ENCODE assay signal across 9 cellular contexts in genomic region chr7:158864833-158865232, GRCh38. TPM values are rescaled to one million over a fixed set of nuclear protein-coding genes. Genes with fewer than 3 reads are reported as not detected.
DNase-seq lines count a peak whose midpoint lies in the region; ATAC-seq and TF ChIP-seq lines count a peak whose summit lies in the region.
"Had no signal": no experiment of that assay in that cellular context is flagged by ENCODE, and none has a peak within 500 bp of the region (broad histone marks: within the 10 kb centered on the region; RNA-seq: fewer than 3 reads in every experiment).

No MANE protein-coding gene starts in this region.

- no peak overlapping the region for H2AFZ ChIP-seq in mesenchymal stem cell (ENCODE audit: low read depth, low read length)

- no peak for TF ChIP-seq POLR2A in thyroid gland (IDR thresholded peaks at IDR 0.05)

- H3K4me3 ChIP-seq in ascending aorta (peak overlapping the region in 1 of 2 donors; percentile 77), mesenchymal stem cell (ENCODE audit: insufficient read depth in 1 of 2, low read depth in 1 of 2, low read length in 2 of 2) (no peak overlapping the region), thyroid gland (replicated peaks in 1 of 3) (no peak overlapping the region)

- no peak overlapping the region for H4K91ac ChIP-seq in mesenchymal stem cell (ENCODE audit: low read length)

- CTCF ChIA-PET in activated naive CD4-positive, alpha-beta T cell treated with anti-CD3 and anti-CD28 coated beads for 36 hours (lab: Charles Lee), result interaction anchor here (1.6 kb wide), 1 partner anchor 112 kb away, joined by 11 read pairs; no protein-coding TSS in a partner anchor

- H3K79me1 ChIP-seq in mesenchymal stem cell (replicated peaks; ENCODE audit: low read length, poor library complexity, severe bottlenecking), result peaks cover 44% of the 10 kb centered on the region

- no peaks in the 10 kb centered on the region for H3K27me3 Mint-ChIP-seq in activated naive CD4-positive, alpha-beta T cell treated with anti-CD3 and anti-CD28 coated beads for 36 hours (ENCODE audit: low read depth)

- H3K23ac ChIP-seq in mesenchymal stem cell (ENCODE audit: low read length in 2 of 2), result no peak overlapping the region

- peak overlapping the region in 1 of 2 experiments; percentile 57 for H3K4ac ChIP-seq in mesenchymal stem cell (ENCODE audit: low read depth in 1 of 2, low read length in 2 of 2)

- peaks cover 32% of the 10 kb centered on the region for H3K4me1 Mint-ChIP-seq in activated naive CD4-positive, alpha-beta T cell treated with anti-CD3 and anti-CD28 coated beads for 36 hours (ENCODE audit: low read depth)

- H2BK15ac ChIP-seq in mesenchymal stem cell (ENCODE audit: low read depth, poor library complexity, severe bottlenecking), result no peak overlapping the region

- DNase-seq in activated naive CD4-positive, alpha-beta T cell treated with anti-CD3 and anti-CD28 coated beads for 36 hours, result no peak
- no peak for DNase-seq in activated naive CD4-positive, alpha-beta T cell treated with Interleukin-2 at 50 U/mL for 16 hours
- DNase-seq in ascending aorta (ENCODE audit: low spot score in 2 of 2) (no peak), mesenchymal stem cell (no peak), thyroid gland (no peak), hypothalamus (lab: John Stamatoyannopoulos, UW) (no peak), SW480 (ENCODE audit: low spot score) (no peak)
- DNase-seq: NCI-H1105 treated with DMSO at 0.1 percent for 48 hours had no signal

- H3K4me3 Mint-ChIP-seq in activated naive CD4-positive, alpha-beta T cell treated with anti-CD3 and anti-CD28 coated beads for 36 hours, result peak overlapping the region; percentile 78

- no peaks in the 10 kb centered on the region for H3K9me3 Mint-ChIP-seq in activated naive CD4-positive, alpha-beta T cell treated with anti-CD3 and anti-CD28 coated beads for 36 hours

- H3K27me3 ChIP-seq in ascending aorta (no peaks in the 10 kb centered on the region), mesenchymal stem cell (ENCODE audit: control insufficient read depth in 1 of 2, insufficient read depth in 1 of 2, low read length in 2 of 2) (no peaks in the 10 kb centered on the region), thyroid gland (no peaks in the 10 kb centered on the region)

- H2BK12ac ChIP-seq in mesenchymal stem cell (ENCODE audit: low read length in 2 of 2), result peak overlapping the region; percentile 88 to 93

- no peak for TF ChIP-seq CTCF in ascending aorta (IDR thresholded peaks at IDR 0.05)
- no peak for TF ChIP-seq CTCF in thyroid gland (IDR thresholded peaks at IDR 0.05)

- H3K18ac ChIP-seq in mesenchymal stem cell (ENCODE audit: low read depth in 1 of 2, low read length in 2 of 2), result peak overlapping the region in 1 of 2 experiments; percentile 72

- no peak for ATAC-seq in HG03439 (IDR thresholded peaks at IDR 0.05; ENCODE audit: unreplicated experiment)

- H2BK5ac ChIP-seq in mesenchymal stem cell (ENCODE audit: low read depth, low read length, poor library complexity, severe bottlenecking), result no peak overlapping the region

- no peak overlapping the region for H4K8ac ChIP-seq in mesenchymal stem cell (ENCODE audit: low read length)

- peak overlapping the region; percentile 30 for H3K27ac Mint-ChIP-seq in activated naive CD4-positive, alpha-beta T cell treated with anti-CD3 and anti-CD28 coated beads for 36 hours

- H3K9ac ChIP-seq in mesenchymal stem cell (ENCODE audit: low read length), result no peak overlapping the region

- intact Hi-C loops in activated naive CD4-positive, alpha-beta T cell treated with anti-CD3 and anti-CD28 coated beads for 36 hours (cut with micrococcal nuclease), result loop anchor here (1.0 to 5.0 kb wide), 2 partner anchors 36 to 92 kb away; partner anchors contain the start of gene ESYT2
- intact Hi-C loops in ascending aorta (cut with DNase I), result loop anchor here (10.0 kb wide), 2 partner anchors 240 to 1970 kb away; partner anchors contain the start of gene LMBR1
- intact Hi-C loops in thyroid gland (cut with DNase I), result no loop called here

- H3K9me3 ChIP-seq in ascending aorta, result no peaks in the 10 kb centered on the region
- H3K9me3 ChIP-seq in mesenchymal stem cell (ENCODE audit: control insufficient read depth, low read length), result no peaks in the 10 kb centered on the region
- no peaks in the 10 kb centered on the region for H3K9me3 ChIP-seq in thyroid gland

- WGBS in mesenchymal stem cell, result 98% methylated on average over 7 of the region's 7 CpGs
- WGBS in thyroid gland, 2 donors, result 94 to 96% methylated on average over 7 of the region's 7 CpGs

- H3K4me1 ChIP-seq in ascending aorta (peaks cover 0 to 6% of the 10 kb centered on the region in 2 donors), mesenchymal stem cell (ENCODE audit: control insufficient read depth, insufficient read depth, low read depth, low read length) (peaks cover 11% of the 10 kb centered on the region), thyroid gland (peaks cover 11 to 12% of the 10 kb centered on the region in 2 donors)

- H3K4me2 ChIP-seq in mesenchymal stem cell (ENCODE audit: low read length, poor library complexity, severe bottlenecking), result no peak overlapping the region

- peak overlapping the region; percentile 39 for H2AK5ac ChIP-seq in mesenchymal stem cell (ENCODE audit: low read length, severe bottlenecking)

- H3K14ac ChIP-seq in mesenchymal stem cell (ENCODE audit: low read length in 2 of 2), result no peak overlapping the region

- H3K36me3 ChIP-seq in ascending aorta (no peaks in the 10 kb centered on the region), mesenchymal stem cell (ENCODE audit: control insufficient read depth in 1 of 2, insufficient read depth in 2 of 2, low read depth in 1 of 2, low read length in 2 of 2) (no peaks in the 10 kb centered on the region), thyroid gland (no peaks in the 10 kb centered on the region)

- peak overlapping the region; percentile 83 for H3K27ac ChIP-seq in ascending aorta
- H3K27ac ChIP-seq in mesenchymal stem cell (ENCODE audit: low read length, poor library complexity, severe bottlenecking), result no peak overlapping the region
- peak overlapping the region; percentile 74 to 92 (median 80) for H3K27ac ChIP-seq in thyroid gland

- H2BK120ac ChIP-seq in mesenchymal stem cell (ENCODE audit: low read depth, low read length), result no peak overlapping the region

- no peaks in the 10 kb centered on the region for H3K36me3 Mint-ChIP-seq in activated naive CD4-positive, alpha-beta T cell treated with anti-CD3 and anti-CD28 coated beads for 36 hours (ENCODE audit: low read depth)

RNA-seq across cellular contexts. Expression of gene DYNC2I1, which starts 8.5 kb away (rescaled TPM):
- 1 to 10 TPM; 8.0 to 8.5 TPM for total RNA-seq in activated naive CD4-positive, alpha-beta T cell treated with anti-CD3 and anti-CD28 coated beads for 36 hours
- total RNA-seq in ascending aorta (7.6 TPM), thyroid gland (10 to 100 TPM; 19.8 to 32.4 (median 28.4) TPM)
- polyA plus RNA-seq in mesenchymal stem cell (2013, experiment 1 of 2), result 11.8 TPM
- 10.7 TPM for polyA plus RNA-seq in mesenchymal stem cell (2013, experiment 2 of 2)

RNA-seq across cellular contexts. Expression of gene ESYT2, which starts 35.5 kb away (rescaled TPM):
- total RNA-seq in activated naive CD4-positive, alpha-beta T cell treated with anti-CD3 and anti-CD28 coated beads for 36 hours, result 10 to 100 TPM; 41.7 to 44.3 TPM
- 102 TPM for total RNA-seq in ascending aorta
- 31.0 TPM for polyA plus RNA-seq in mesenchymal stem cell (2013, experiment 1 of 2)
- 31.9 TPM for polyA plus RNA-seq in mesenchymal stem cell (2013, experiment 2 of 2)
- total RNA-seq in thyroid gland, result 100 to 1,000 TPM; 102 to 123 (median 116) TPM
